8 cellular contexts compared by ENCODE assay signal in genomic region chr22:31945971-31946680, GRCh38. TPM values are rescaled to one million over a fixed set of nuclear protein-coding genes. Genes with fewer than 3 reads are reported as not detected.
DNase-seq lines count a peak whose midpoint lies in the region; ATAC-seq, FAIRE-seq and TF ChIP-seq lines count a peak whose summit lies in the region.

No MANE protein-coding gene starts in this region.

- ATAC-seq in A549, result no peak

- TF ChIP-seq RAD21 in A549 (conservative IDR thresholded peaks at IDR 0.05 in 1 of 2, IDR thresholded peaks at IDR 0.05 in 1 of 2), result no peak

- TF ChIP-seq EP300 in A549 (IDR thresholded peaks at IDR 0.05), result no peak

- no peak for DNase-seq in A549 (ENCODE audit: low read depth in 1 of 2, low spot score in 1 of 2)
- DNase-seq in bronchial epithelial cell (ENCODE audit: low read depth), result no peak
- peak; percentile 61 for DNase-seq in medulla oblongata (ENCODE audit: extremely low spot score)
- no peak for DNase-seq in activated CD4-positive, alpha-beta memory T cell treated with anti-CD3 and anti-CD28 coated beads, Interleukin-2, amount 10 ng/mL, durations not matched to agents 7 days and 5 days
- DNase-seq in stimulated activated CD4-positive, alpha-beta T cell treated with anti-CD3 and anti-CD28 coated beads, Interleukin-2, amount 100 ng/mL, for 48 hours, result no peak
- DNase-seq in NCI-H146 (lab: John Stamatoyannopoulos, UW), result no peak
- DNase-seq in SKM-1 treated with dmso at 0.1 percent for 144 hours (lab: John Stamatoyannopoulos, UW; ENCODE audit: unreplicated experiment), result no peak

- H3K4me2 ChIP-seq in A549, result peak overlapping the region; percentile 93

- no peaks in the 10 kb centered on the region for H3K9me3 Mint-ChIP-seq in activated CD4-positive, alpha-beta memory T cell treated with anti-CD3 and anti-CD28 coated beads, Interleukin-2, amount 10 ng/mL, durations not matched to agents 7 days and 5 days

- H3K27ac ChIP-seq in A549 (peak overlapping the region; percentile 100), HUES64 (ENCODE audit: low read depth, low read length) (no peak overlapping the region)

- H3K4me1 ChIP-seq in A549, result peaks cover 37% of the 10 kb centered on the region
- peaks cover 20% of the 10 kb centered on the region for H3K4me1 ChIP-seq in HUES64 (ENCODE audit: insufficient read depth, low read length)

- H3K9me3 ChIP-seq in A549 (no peaks in the 10 kb centered on the region), HUES64 (ENCODE audit: insufficient read depth, low read depth, low read length) (no peaks in the 10 kb centered on the region)

- no peak overlapping the region for H3K4me3 Mint-ChIP-seq in activated CD4-positive, alpha-beta memory T cell treated with anti-CD3 and anti-CD28 coated beads, Interleukin-2, amount 10 ng/mL, durations not matched to agents 7 days and 5 days

- no peak overlapping the region for H3K27ac Mint-ChIP-seq in activated CD4-positive, alpha-beta memory T cell treated with anti-CD3 and anti-CD28 coated beads, Interleukin-2, amount 10 ng/mL, durations not matched to agents 7 days and 5 days

- TF ChIP-seq CTCF in A549 (IDR thresholded peaks at IDR 0.05) (no peak), bronchial epithelial cell (IDR thresholded peaks at IDR 0.05; ENCODE audit: insufficient read depth, low read length, severe bottlenecking) (no peak)

- H3K27me3 Mint-ChIP-seq in activated CD4-positive, alpha-beta memory T cell treated with anti-CD3 and anti-CD28 coated beads, Interleukin-2, amount 10 ng/mL, durations not matched to agents 7 days and 5 days, result no peaks in the 10 kb centered on the region

- H3K9ac ChIP-seq in HUES64 (ENCODE audit: low read depth, low read length), result peak overlapping the region; percentile 98

- CTCF ChIA-PET in A549 (lab: Yijun Ruan, JAX), result interaction anchor here (1.0 to 5.6 kb wide), 7 partner anchors 12 to 386 kb away, joined by 3 to 36 read pairs (median 10); no protein-coding TSS in a partner anchor
- CTCF ChIA-PET in activated CD4-positive, alpha-beta memory T cell treated with anti-CD3 and anti-CD28 coated beads, Interleukin-2, amount 10 ng/mL, durations not matched to agents 7 days and 5 days (lab: Charles Lee), result interaction anchor here (0.9 to 5.0 kb wide), 3 partner anchors 9 to 282 kb away, joined by 3 to 49 read pairs (median 12); partner anchors contain the start of gene PISD

- FAIRE-seq in A549 (lab: Jason Lieb, UNC) (no peak), bronchial epithelial cell (lab: Jason Lieb, UNC) (no peak)

- POLR2A ChIA-PET in A549 (lab: Yijun Ruan, JAX), result no interaction called here
- POLR2A ChIA-PET in activated CD4-positive, alpha-beta memory T cell treated with anti-CD3 and anti-CD28 coated beads, Interleukin-2, amount 10 ng/mL, durations not matched to agents 7 days and 5 days (lab: Charles Lee), result interaction anchor here (0.6 to 3.7 kb wide), 8 partner anchors 11 to 452 kb away, joined by 3 to 26 read pairs (median 8); partner anchors contain the start of genes DEPDC5 and PISD

- no peak for TF ChIP-seq POLR2A in A549 (IDR thresholded peaks at IDR 0.05; ENCODE audit: low read length)

- H3K27me3 ChIP-seq in HUES64 (ENCODE audit: insufficient read depth, low read length) (no peaks in the 10 kb centered on the region), bronchial epithelial cell (ENCODE audit: control insufficient read depth, insufficient read depth, low read length) (no peaks in the 10 kb centered on the region)

- H3K36me3 Mint-ChIP-seq in activated CD4-positive, alpha-beta memory T cell treated with anti-CD3 and anti-CD28 coated beads, Interleukin-2, amount 10 ng/mL, durations not matched to agents 7 days and 5 days (ENCODE audit: low read depth), result peaks cover 32% of the 10 kb centered on the region

- WGBS in A549 (ENCODE audit: missing lambda C conversion rate), result 33% methylated on average over 8 of the region's 8 CpGs
- 24% methylated on average over 8 of the region's 8 CpGs for WGBS in HUES64

- peak overlapping the region; percentile 96 for H3K4me3 ChIP-seq in A549
- peak overlapping the region; percentile 99 for H3K4me3 ChIP-seq in HUES64 (ENCODE audit: low read length)
- H3K4me3 ChIP-seq in bronchial epithelial cell (ENCODE audit: low read depth, low read length), result peak overlapping the region; percentile 84

- peaks cover 53% of the 10 kb centered on the region for H3K36me3 ChIP-seq in HUES64 (ENCODE audit: insufficient read depth, low read length)
- peaks cover 1% of the 10 kb centered on the region for H3K36me3 ChIP-seq in bronchial epithelial cell (ENCODE audit: control insufficient read depth, insufficient read depth, low read length)

- H3K4me1 Mint-ChIP-seq in activated CD4-positive, alpha-beta memory T cell treated with anti-CD3 and anti-CD28 coated beads, Interleukin-2, amount 10 ng/mL, durations not matched to agents 7 days and 5 days, result peaks cover 48% of the 10 kb centered on the region

TF ChIP-seq in A549, 52 proteins besides CTCF, POLR2A, EP300 and RAD21:
- TF ChIP-seq RARB (CRISPR knock-in tag; IDR thresholded peaks at IDR 0.05), result no peak
- TF ChIP-seq SREBF2 (IDR thresholded peaks at IDR 0.05), result no peak
- TF ChIP-seq MAX (IDR thresholded peaks at IDR 0.05), result no peak
- TF ChIP-seq JUNB (IDR thresholded peaks at IDR 0.05), result no peak
- TF ChIP-seq EHMT2 (IDR thresholded peaks at IDR 0.05; ENCODE audit: low read depth), result no peak
- no peak for TF ChIP-seq HES2 (IDR thresholded peaks at IDR 0.05)

RNA-seq across cellular contexts. Expression of gene YWHAH, which starts 1.8 kb away (rescaled TPM):
- polyA plus RNA-seq in A549 (2011; rRNA removed), result 113 and 137 TPM in 2 replicates
- polyA plus RNA-seq in A549 (2012; cell fraction: cytosol; rRNA removed), result 110 and 125 TPM in 2 replicates
- 45.7 and 49.0 TPM in 2 replicates for polyA plus RNA-seq in A549 (2012; cell fraction: nucleus; rRNA removed)
- 91.9 to 102 TPM (median 97.5 TPM) in 3 replicates for polyA plus RNA-seq in A549 (2017; fragmentation: RNase III; extraction: RNeasy Plus Mini Kit Qiagen cat#74134 plus additional on column Dnase treatment)
- polyA minus RNA-seq in A549 (2011; rRNA and poly(A)+ RNA removed), result 62.2 and 63.2 TPM in 2 replicates
- 226 TPM for polyA plus RNA-seq in HUES64 (2013, experiment 1 of 2)
- 217 TPM for polyA plus RNA-seq in HUES64 (2013, experiment 2 of 2)
- 61.9 and 65.3 TPM in 2 replicates for total RNA-seq in bronchial epithelial cell
- total RNA-seq in activated CD4-positive, alpha-beta memory T cell treated with anti-CD3 and anti-CD28 coated beads, Interleukin-2, amount 10 ng/mL, durations not matched to agents 7 days and 5 days, result 100 to 1,000 TPM; 203 to 211 TPM
